In genomic region chr12:121465921-121466799, GRCh38 we compare ENCODE assay signal across 8 cellular contexts.
DNase-seq lines count a peak whose midpoint lies in the region; ATAC-seq and TF ChIP-seq lines count a peak whose summit lies in the region.

No MANE protein-coding gene starts in this region.

- intact Hi-C loops in natural killer cell (cut with micrococcal nuclease), result loop anchor here (5.0 kb wide), 1 partner anchor 114 kb away; the partner anchor contains the start of gene ANAPC5

- in situ Hi-C loops in KBM-7 (cut with MboI; ENCODE audit: low pct_unique_long_range_greater_than_20kb, low sequenced_read_pairs), result no loop called here

- WGBS in upper lobe of left lung, 2 donors, result 17 to 23% methylated on average over 20 to 40 of the region's 71 CpGs

- H3K4me3 ChIP-seq in DOHH2 (ENCODE audit: low read length), result peak overlapping the region; percentile 87
- peak overlapping the region; percentile 49 to 86 (median 80) for H3K4me3 ChIP-seq in upper lobe of left lung

- peaks cover 54% of the 10 kb centered on the region for H3K79me2 ChIP-seq in DOHH2 (ENCODE audit: control insufficient read depth, low read length)

- peaks cover 5% of the 10 kb centered on the region for H3F3A ChIP-seq in DOHH2 (ENCODE audit: control insufficient read depth, insufficient read depth)

- H3K4me1 ChIP-seq in DOHH2 (ENCODE audit: control insufficient read depth, low read length) (peaks cover 40% of the 10 kb centered on the region), upper lobe of left lung (peaks cover 17 to 35% (median 32%) of the 10 kb centered on the region in 4 donors)

- no peaks in the 10 kb centered on the region for H3K9me3 Mint-ChIP-seq in natural killer cell

- H3K9me3 ChIP-seq in DOHH2 (ENCODE audit: control insufficient read depth, insufficient read depth, low read length) (no peaks in the 10 kb centered on the region), upper lobe of left lung (no peaks in the 10 kb centered on the region)

- peak overlapping the region; percentile 73 for H3K4me2 ChIP-seq in DOHH2 (ENCODE audit: low read length)

- TF ChIP-seq POLR2A in upper lobe of left lung (IDR thresholded peaks at IDR 0.05), result no peak

- H4K20me1 ChIP-seq in DOHH2 (ENCODE audit: control insufficient read depth, insufficient read depth, low read depth, low read length), result peaks cover 19% of the 10 kb centered on the region

- TF ChIP-seq CTCF in DOHH2 (IDR thresholded peaks at IDR 0.05; ENCODE audit: low read depth, low read length, poor library complexity, severe bottlenecking), result peak; percentile 30
- TF ChIP-seq CTCF in natural killer cell (IDR thresholded peaks at IDR 0.05), result no peak
- TF ChIP-seq CTCF in upper lobe of left lung (IDR thresholded peaks at IDR 0.05), result no peak

- H3K9me2 ChIP-seq in DOHH2 (replicated peaks; ENCODE audit: control insufficient read depth, low read length), result no peaks in the 10 kb centered on the region

- H3K27ac ChIP-seq in DOHH2 (ENCODE audit: low read depth, low read length) (peak overlapping the region; percentile 61), upper lobe of left lung (peak overlapping the region; percentile 38 to 90 (median 64))

- ATAC-seq in GM21529 (IDR thresholded peaks at IDR 0.05; ENCODE audit: unreplicated experiment) (peak; percentile 6), natural killer cell (peak in 2 of 3 donors; percentile 5 to 8), upper lobe of left lung (ENCODE audit: low FRiP score in 2 of 2) (no peak), esophagus mucosa (no peak)

- H3K27me3 ChIP-seq in DOHH2 (ENCODE audit: control insufficient read depth, low read length) (no peaks in the 10 kb centered on the region), upper lobe of left lung (no peaks in the 10 kb centered on the region)

- H3K36me3 ChIP-seq in DOHH2 (ENCODE audit: control insufficient read depth, low read length) (peaks cover 29% of the 10 kb centered on the region), upper lobe of left lung (no peaks in the 10 kb centered on the region)

- no peaks in the 10 kb centered on the region for H3K36me3 Mint-ChIP-seq in natural killer cell

- peak overlapping the region; percentile 94 for H3K4me3 Mint-ChIP-seq in natural killer cell

- peak overlapping the region; percentile 83 to 84 for H3K27ac Mint-ChIP-seq in natural killer cell

- H3K4me1 Mint-ChIP-seq in natural killer cell, result peaks cover 28 to 30% of the 10 kb centered on the region in 2 donors

- no peak for TF ChIP-seq EP300 in upper lobe of left lung (IDR thresholded peaks at IDR 0.05)

- no peaks in the 10 kb centered on the region for H3K27me3 Mint-ChIP-seq in natural killer cell (ENCODE audit: low read depth in 2 of 2)

- DNase-seq in KBM-7, result peak; percentile 70
- DNase-seq in activated CD4-positive, alpha-beta T cell treated with anti-CD3 and anti-CD28 coated beads for 4 hours, result peak; percentile 19 to 33
- peak; percentile 20 for DNase-seq in effector CD8-positive, alpha-beta T cell (lab: John Stamatoyannopoulos, UW)
- peak; percentile 53 for DNase-seq in natural killer cell
- DNase-seq in upper lobe of left lung, result peak in 1 of 2 donors; percentile 92

Comparison
In these comparisons a context has a peak if more than half of its experiments do, and no peak if none do; other contexts are left out.
1. ATAC-seq: peak in GM21529 (single experiment) and natural killer cell (2 of 3); none in upper lobe of left lung (0 of 2) and esophagus mucosa (single experiment).